Comparison of ENCODE assay signal across 22 cellular contexts in the genomic region with DNA sequence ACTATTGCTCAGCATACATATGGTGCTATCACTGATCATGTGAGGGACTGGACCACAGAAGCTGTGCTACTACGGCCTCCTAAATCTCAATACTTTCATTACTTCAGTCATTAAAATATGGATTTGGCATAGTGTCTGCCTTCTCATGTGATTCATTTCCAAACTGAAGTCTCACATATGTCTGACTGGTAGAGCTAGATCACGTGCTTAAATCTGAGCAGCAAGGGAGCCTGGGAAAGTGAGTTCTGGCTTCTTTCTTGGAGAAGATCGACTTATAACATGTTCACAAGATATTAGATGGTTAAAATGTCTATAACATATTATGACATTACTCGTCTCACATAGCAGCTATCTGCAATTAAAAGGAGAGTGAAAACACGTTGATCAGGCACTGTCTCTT. TPM values are rescaled to one million over a fixed set of nuclear protein-coding genes. Genes with fewer than 3 reads are reported as not detected.
DNase-seq lines count a peak whose midpoint lies in the region; ATAC-seq, FAIRE-seq and TF ChIP-seq lines count a peak whose summit lies in the region.
"Had no signal": no experiment of that assay in that cellular context is flagged by ENCODE, and none has a peak within 500 bp of the region (broad histone marks: within the 10 kb centered on the region; RNA-seq: fewer than 3 reads in every experiment).

No MANE protein-coding gene starts in this region.

- peaks cover 10% of the 10 kb centered on the region for H3K9me3 Mint-ChIP-seq in WTC11
- H3K9me3 Mint-ChIP-seq: CD4-positive, alpha-beta T cell; HFFc6 had no signal

- TF ChIP-seq RAD21 in A549 (conservative IDR thresholded peaks at IDR 0.05 in 1 of 2, IDR thresholded peaks at IDR 0.05 in 1 of 2) = no peak
- TF ChIP-seq RAD21 in Ishikawa (IDR thresholded peaks at IDR 0.05; ENCODE audit: low read depth) = no peak

- H3K4me3 ChIP-seq in A549 (no peak overlapping the region), GM12865 (ENCODE audit: low read depth, low read length) (no peak overlapping the region)
- H3K4me3 ChIP-seq: GM23338 had no signal

- TF ChIP-seq EP300 in A549 (IDR thresholded peaks at IDR 0.05) (no peak), Ishikawa (IDR thresholded peaks at IDR 0.05; ENCODE audit: borderline replicate concordance) (no peak)

- TF ChIP-seq POLR2A in A549 (IDR thresholded peaks at IDR 0.05; ENCODE audit: low read length) = no peak

- H3K27ac Mint-ChIP-seq in WTC11 = no peak overlapping the region
- H3K27ac Mint-ChIP-seq: CD4-positive, alpha-beta T cell; GM23338; HFFc6 had no signal

- WGBS in A549 (ENCODE audit: missing lambda C conversion rate) = 30% methylated on average over 5 of the region's 5 CpGs

- H3K4me1 Mint-ChIP-seq in WTC11 = peaks cover 14% of the 10 kb centered on the region

- no peak for DNase-seq in A549 (ENCODE audit: low read depth in 1 of 2, low spot score in 1 of 2)
- peak; percentile 19 for DNase-seq in GM12865 (ENCODE audit: low read depth)
- no peak for DNase-seq in WTC11 (ENCODE audit: low spot score)
- no peak for DNase-seq in SIG-M5 treated with dmso at 0.1 percent for 504 hours (lab: John Stamatoyannopoulos, UW; ENCODE audit: unreplicated experiment)
- DNase-seq in G401 (ENCODE audit: low spot score) = no peak
- DNase-seq: ACHN; AML-193; CD4-positive, alpha-beta T cell; DMS153; DMS79; GF-D8; HFFc6 had no signal

- TF ChIP-seq CTCF in A549 (IDR thresholded peaks at IDR 0.05) = no peak
- TF ChIP-seq CTCF in GM12865 (IDR thresholded peaks at IDR 0.05; ENCODE audit: insufficient read depth, low read depth, low read length, missing control alignments) = no peak
- TF ChIP-seq CTCF in WTC11 (IDR thresholded peaks at IDR 0.05) = no peak

- ATAC-seq in A549 (no peak), WTC11 (no peak), GM19397 (IDR thresholded peaks at IDR 0.05; ENCODE audit: unreplicated experiment) (no peak)
- ATAC-seq: GM23338, HCT116 had no signal

- no peak for FAIRE-seq in A549 (lab: Jason Lieb, UNC)
- FAIRE-seq: GM12891, GM19239, H54, HTR-8/SVneo had no signal

- H3K27ac ChIP-seq in A549 = no peak overlapping the region
- H3K27ac ChIP-seq: C4-2B had no signal

- no peaks in the 10 kb centered on the region for H3K36me3 Mint-ChIP-seq in WTC11

- no peaks in the 10 kb centered on the region for H3K9me3 ChIP-seq in A549

- no peaks in the 10 kb centered on the region for H3K4me1 ChIP-seq in A549

- peaks cover 7% of the 10 kb centered on the region; the same call in 1 of the 2 replicates for H3K27me3 Mint-ChIP-seq in WTC11 (ENCODE audit: low read depth)

- H3K4me2 ChIP-seq in A549 = no peak overlapping the region
- H3K4me2 ChIP-seq: GM23338 had no signal

- CTCF ChIA-PET in A549 (lab: Yijun Ruan, JAX) = interaction anchor here (1.4 kb wide), 1 partner anchor 77 kb away, joined by 3 read pairs; no protein-coding TSS in a partner anchor
- CTCF ChIA-PET in WTC11 (lab: Charles Lee) = no interaction called here

- H3K4me3 Mint-ChIP-seq in WTC11 = no peak overlapping the region
- H3K4me3 Mint-ChIP-seq: CD4-positive, alpha-beta T cell; GM23338; HFFc6 had no signal

- in situ Hi-C loops in G401 (cut with HindIII; ENCODE audit: low sequenced_read_pairs) = no loop called here

- POLR2A ChIA-PET in A549 (lab: Yijun Ruan, JAX) (no interaction called here), WTC11 (lab: Charles Lee) (no interaction called here)

TF ChIP-seq in A549, 52 proteins besides CTCF, POLR2A, EP300 and RAD21:
- TF ChIP-seq KDM1A (IDR thresholded peaks at IDR 0.05; ENCODE audit: low read depth) = no peak
- TF ChIP-seq, protein P1, sequence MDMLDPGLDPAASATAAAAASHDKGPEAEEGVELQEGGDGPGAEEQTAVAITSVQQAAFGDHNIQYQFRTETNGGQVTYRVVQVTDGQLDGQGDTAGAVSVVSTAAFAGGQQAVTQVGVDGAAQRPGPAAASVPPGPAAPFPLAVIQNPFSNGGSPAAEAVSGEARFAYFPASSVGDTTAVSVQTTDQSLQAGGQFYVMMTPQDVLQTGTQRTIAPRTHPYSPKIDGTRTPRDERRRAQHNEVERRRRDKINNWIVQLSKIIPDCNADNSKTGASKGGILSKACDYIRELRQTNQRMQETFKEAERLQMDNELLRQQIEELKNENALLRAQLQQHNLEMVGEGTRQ (IDR thresholded peaks at IDR 0.05) = peak; percentile 38; the same call in 1 of the 2 replicates

TF ChIP-seq in Ishikawa, 13 proteins besides CTCF, POLR2A, EP300 and RAD21:
- TF ChIP-seq, protein P2, sequence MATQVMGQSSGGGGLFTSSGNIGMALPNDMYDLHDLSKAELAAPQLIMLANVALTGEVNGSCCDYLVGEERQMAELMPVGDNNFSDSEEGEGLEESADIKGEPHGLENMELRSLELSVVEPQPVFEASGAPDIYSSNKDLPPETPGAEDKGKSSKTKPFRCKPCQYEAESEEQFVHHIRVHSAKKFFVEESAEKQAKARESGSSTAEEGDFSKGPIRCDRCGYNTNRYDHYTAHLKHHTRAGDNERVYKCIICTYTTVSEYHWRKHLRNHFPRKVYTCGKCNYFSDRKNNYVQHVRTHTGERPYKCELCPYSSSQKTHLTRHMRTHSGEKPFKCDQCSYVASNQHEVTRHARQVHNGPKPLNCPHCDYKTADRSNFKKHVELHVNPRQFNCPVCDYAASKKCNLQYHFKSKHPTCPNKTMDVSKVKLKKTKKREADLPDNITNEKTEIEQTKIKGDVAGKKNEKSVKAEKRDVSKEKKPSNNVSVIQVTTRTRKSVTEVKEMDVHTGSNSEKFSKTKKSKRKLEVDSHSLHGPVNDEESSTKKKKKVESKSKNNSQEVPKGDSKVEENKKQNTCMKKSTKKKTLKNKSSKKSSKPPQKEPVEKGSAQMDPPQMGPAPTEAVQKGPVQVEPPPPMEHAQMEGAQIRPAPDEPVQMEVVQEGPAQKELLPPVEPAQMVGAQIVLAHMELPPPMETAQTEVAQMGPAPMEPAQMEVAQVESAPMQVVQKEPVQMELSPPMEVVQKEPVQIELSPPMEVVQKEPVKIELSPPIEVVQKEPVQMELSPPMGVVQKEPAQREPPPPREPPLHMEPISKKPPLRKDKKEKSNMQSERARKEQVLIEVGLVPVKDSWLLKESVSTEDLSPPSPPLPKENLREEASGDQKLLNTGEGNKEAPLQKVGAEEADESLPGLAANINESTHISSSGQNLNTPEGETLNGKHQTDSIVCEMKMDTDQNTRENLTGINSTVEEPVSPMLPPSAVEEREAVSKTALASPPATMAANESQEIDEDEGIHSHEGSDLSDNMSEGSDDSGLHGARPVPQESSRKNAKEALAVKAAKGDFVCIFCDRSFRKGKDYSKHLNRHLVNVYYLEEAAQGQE (IDR thresholded peaks at IDR 0.05; ENCODE audit: low read depth) = no peak
- TF ChIP-seq, protein P3, sequence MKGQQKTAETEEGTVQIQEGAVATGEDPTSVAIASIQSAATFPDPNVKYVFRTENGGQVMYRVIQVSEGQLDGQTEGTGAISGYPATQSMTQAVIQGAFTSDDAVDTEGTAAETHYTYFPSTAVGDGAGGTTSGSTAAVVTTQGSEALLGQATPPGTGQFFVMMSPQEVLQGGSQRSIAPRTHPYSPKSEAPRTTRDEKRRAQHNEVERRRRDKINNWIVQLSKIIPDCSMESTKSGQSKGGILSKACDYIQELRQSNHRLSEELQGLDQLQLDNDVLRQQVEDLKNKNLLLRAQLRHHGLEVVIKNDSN (IDR thresholded peaks at IDR 0.05) = peak; percentile 70

TF ChIP-seq in WTC11, 78 proteins besides CTCF, POLR2A, EP300 and RAD21 (continues in another document):
- TF ChIP-seq, protein P3 (CRISPR knock-in tag; IDR thresholded peaks at IDR 0.05) = 0 out of 2 replicates have a peak, but pooled peaks have one; percentile 17
- TF ChIP-seq, protein P4, sequence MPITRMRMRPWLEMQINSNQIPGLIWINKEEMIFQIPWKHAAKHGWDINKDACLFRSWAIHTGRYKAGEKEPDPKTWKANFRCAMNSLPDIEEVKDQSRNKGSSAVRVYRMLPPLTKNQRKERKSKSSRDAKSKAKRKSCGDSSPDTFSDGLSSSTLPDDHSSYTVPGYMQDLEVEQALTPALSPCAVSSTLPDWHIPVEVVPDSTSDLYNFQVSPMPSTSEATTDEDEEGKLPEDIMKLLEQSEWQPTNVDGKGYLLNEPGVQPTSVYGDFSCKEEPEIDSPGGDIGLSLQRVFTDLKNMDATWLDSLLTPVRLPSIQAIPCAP (CRISPR knock-in tag; IDR thresholded peaks at IDR 0.05) = no peak
- TF ChIP-seq, protein P1 (CRISPR knock-in tag; IDR thresholded peaks at IDR 0.05) = peak; percentile 43
- TF ChIP-seq CBFB (CRISPR knock-in tag; IDR thresholded peaks at IDR 0.05; ENCODE audit: low read depth) = no peak
- no peak for TF ChIP-seq ZNF671 (CRISPR knock-in tag; IDR thresholded peaks at IDR 0.05)
- TF ChIP-seq NR2C2 (CRISPR knock-in tag; IDR thresholded peaks at IDR 0.05) = no peak

RNA-seq across cellular contexts. Expression of a gene that starts 8.3 kb away (rescaled TPM):
- polyA plus RNA-seq in A549 (2011; rRNA removed) (0.07 and 0.13 TPM in 2 replicates), A549 (2017; fragmentation: RNase III; extraction: RNeasy Plus Mini Kit Qiagen cat#74134 plus additional on column Dnase treatment) (0.05 to 0.11 TPM (median 0.10 TPM) in 3 replicates)
- polyA plus RNA-seq in A549 (2012; cell fraction: cytosol; rRNA removed) = not detected in 2 replicates
- polyA plus RNA-seq in A549 (2012; cell fraction: nucleus; rRNA removed) = 0.01 TPM in 1 of 2 replicates, not detected in the other
- 0.04 and 0.10 TPM in 2 replicates for polyA minus RNA-seq in A549 (2011; rRNA and poly(A)+ RNA removed)
- 0.07 to 0.09 TPM in 2 of 3 replicates, not detected in the other for total RNA-seq in WTC11 (2021)
- total RNA-seq in G401 (2014; rRNA removed; shearing (Covaris generic)) = 0.06 and 0.07 TPM in 2 replicates
- total RNA-seq: CD4-positive, alpha-beta T cell; GM23338 had no signal
- polyA plus RNA-seq: BJ, GM23338 had no signal
